Comparison of ENCODE assay signal across 9 cellular contexts in genomic region chr12:121133838-121134237, GRCh38. TPM values are rescaled to one million over a fixed set of nuclear protein-coding genes. Genes with fewer than 3 reads are reported as not detected.
DNase-seq lines count a peak whose midpoint lies in the region; ATAC-seq and TF ChIP-seq lines count a peak whose summit lies in the region.
"Had no signal": no experiment of that assay in that cellular context is flagged by ENCODE, and none has a peak within 500 bp of the region (broad histone marks: within the 10 kb centered on the region; RNA-seq: fewer than 3 reads in every experiment).

No MANE protein-coding gene starts in this region.

- no peak for DNase-seq in CD8-positive, alpha-beta T cell
- no peak for DNase-seq in MG63
- DNase-seq in caudate nucleus (lab: John Stamatoyannopoulos, UW) = no peak
- no peak for DNase-seq in nephron progenitor cell
- DNase-seq in NCI-H748 treated with DMSO at 0.1 percent for 48 hours (lab: John Stamatoyannopoulos, UW) = no peak
- no peak for DNase-seq in tibial artery

- no peak overlapping the region for H3K4me3 ChIP-seq in CD8-positive, alpha-beta T cell (ENCODE audit: low read depth, low read length)
- peak overlapping the region; percentile 54 for H3K4me3 ChIP-seq in MG63
- H3K4me3 ChIP-seq in tibial artery = peak overlapping the region in 1 of 2 donors; percentile 57

- H3K9me3 ChIP-seq in CD8-positive, alpha-beta T cell (ENCODE audit: low read length) = no peaks in the 10 kb centered on the region
- H3K9me3 ChIP-seq in MG63 = no peaks in the 10 kb centered on the region
- H3K9me3 ChIP-seq in tibial artery = no peaks in the 10 kb centered on the region

- H3K36me3 Mint-ChIP-seq in CD8-positive, alpha-beta T cell = peaks cover 5% of the 10 kb centered on the region
- H3K36me3 Mint-ChIP-seq in nephron progenitor cell (ENCODE audit: low read depth) = no peaks in the 10 kb centered on the region

- H3K4me1 Mint-ChIP-seq in CD8-positive, alpha-beta T cell (ENCODE audit: low read depth) = peaks cover 57% of the 10 kb centered on the region
- H3K4me1 Mint-ChIP-seq in nephron progenitor cell = peaks cover 29% of the 10 kb centered on the region

- no peaks in the 10 kb centered on the region for H3K36me3 ChIP-seq in CD8-positive, alpha-beta T cell (ENCODE audit: insufficient read depth, low read length)
- no peaks in the 10 kb centered on the region for H3K36me3 ChIP-seq in MG63
- H3K36me3 ChIP-seq in tibial artery = no peaks in the 10 kb centered on the region
- H3K36me3 ChIP-seq: brain microvascular endothelial cell had no signal

- H3K27ac Mint-ChIP-seq in CD8-positive, alpha-beta T cell = no peak overlapping the region
- no peak overlapping the region for H3K27ac Mint-ChIP-seq in nephron progenitor cell

- no peaks in the 10 kb centered on the region for H3K27me3 Mint-ChIP-seq in CD8-positive, alpha-beta T cell (ENCODE audit: low read depth)
- peaks cover 20% of the 10 kb centered on the region for H3K27me3 Mint-ChIP-seq in nephron progenitor cell (ENCODE audit: low read depth, poor library complexity)

- POLR2A ChIA-PET in CD8-positive, alpha-beta T cell (lab: Charles Lee) = no interaction called here

- no peaks in the 10 kb centered on the region for H3K27me3 ChIP-seq in CD8-positive, alpha-beta T cell (ENCODE audit: insufficient read depth, low read length)
- no peaks in the 10 kb centered on the region for H3K27me3 ChIP-seq in MG63
- H3K27me3 ChIP-seq in tibial artery = no peaks in the 10 kb centered on the region
- H3K27me3 ChIP-seq: brain microvascular endothelial cell had no signal

- ATAC-seq in CD8-positive, alpha-beta T cell = no peak
- ATAC-seq in HG03442 (IDR thresholded peaks at IDR 0.05; ENCODE audit: unreplicated experiment) = no peak
- no peak for ATAC-seq in HG02588 (IDR thresholded peaks at IDR 0.05; ENCODE audit: unreplicated experiment)

- TF ChIP-seq CTCF in CD8-positive, alpha-beta T cell (IDR thresholded peaks at IDR 0.05) = no peak
- TF ChIP-seq CTCF in nephron progenitor cell (IDR thresholded peaks at IDR 0.05) (no peak), tibial artery (IDR thresholded peaks at IDR 0.05) (no peak)

- peaks cover 42% of the 10 kb centered on the region for H3K4me1 ChIP-seq in CD8-positive, alpha-beta T cell (ENCODE audit: insufficient read depth, low read length)
- H3K4me1 ChIP-seq in tibial artery = peaks cover 4 to 20% (median 14%) of the 10 kb centered on the region in 4 donors

- intact Hi-C loops in CD8-positive, alpha-beta T cell (cut with DNase I, micrococcal nuclease) = no loop called here
- intact Hi-C loops in tibial artery (cut with DNase I; ENCODE audit: low total_unique reads) = no loop called here

- CTCF ChIA-PET in CD8-positive, alpha-beta T cell (lab: Charles Lee) = no interaction called here

- peak overlapping the region; percentile 93 for H3K4me3 Mint-ChIP-seq in CD8-positive, alpha-beta T cell
- peak overlapping the region; percentile 7 for H3K4me3 Mint-ChIP-seq in nephron progenitor cell

- H3K9me3 Mint-ChIP-seq in CD8-positive, alpha-beta T cell = no peaks in the 10 kb centered on the region
- no peaks in the 10 kb centered on the region for H3K9me3 Mint-ChIP-seq in nephron progenitor cell

- H3K27ac ChIP-seq in CD8-positive, alpha-beta T cell (ENCODE audit: low read depth, low read length) = no peak overlapping the region
- peak overlapping the region; percentile 94 for H3K27ac ChIP-seq in caudate nucleus (ENCODE audit: low read depth, low read length)
- H3K27ac ChIP-seq in tibial artery = no peak overlapping the region
- H3K27ac ChIP-seq: brain microvascular endothelial cell had no signal

RNA-seq across cellular contexts. Expression of gene P2RX7, which starts 1.2 kb away (rescaled TPM):
- 1 to 10 TPM; 5.9 to 7.4 TPM for total RNA-seq in CD8-positive, alpha-beta T cell
- total RNA-seq in MG63 (2014; rRNA removed; shearing (Covaris generic); ENCODE audit: low replicate concordance) = 2.0 and 3.3 TPM in 2 replicates
